Comparison of ENCODE assay signal across 8 cellular contexts in genomic region chr17:42798383-42799380, GRCh38. TPM values are rescaled to one million over a fixed set of nuclear protein-coding genes. Genes with fewer than 3 reads are reported as not detected.
DNase-seq lines count a peak whose midpoint lies in the region; ATAC-seq and TF ChIP-seq lines count a peak whose summit lies in the region.

Gene CNTD1, plus strand, starts transcription at chr17:42798861. Its CDS starts 207 bp downstream, at chr17:42799068.
Gene COA3, minus strand, starts transcription at chr17:42798704. Its CDS starts 23 bp downstream, at chr17:42798681.

- POLR2A ChIA-PET in activated CD4-positive, alpha-beta T cell treated with anti-CD3 and anti-CD28 coated beads for 36 hours (lab: Charles Lee) = interaction anchor here (0.6 to 1.0 kb wide), 2 partner anchors 144 to 199 kb away, joined by 3 to 5 read pairs; partner anchors contain the start of gene RPL27

- H3K9me3 Mint-ChIP-seq in activated CD4-positive, alpha-beta T cell treated with anti-CD3 and anti-CD28 coated beads for 36 hours (ENCODE audit: low read depth) = no peaks in the 10 kb centered on the region

- peak; percentile 87 for DNase-seq in NCI-H345 (lab: John Stamatoyannopoulos, UW)
- DNase-seq in activated CD4-positive, alpha-beta T cell treated with anti-CD3 and anti-CD28 coated beads for 36 hours = peak; percentile 92
- DNase-seq in kidney tubule cell (ENCODE audit: low spot score) = peak; percentile 85
- peak; percentile 77 to 81 for DNase-seq in stimulated activated CD4-positive, alpha-beta T cell treated with anti-CD3 and anti-CD28 coated beads, Interleukin-15, amount 100 ng/mL, for 48 hours (ENCODE audit: low read depth in 2 of 2)

- H3K27ac Mint-ChIP-seq in activated CD4-positive, alpha-beta T cell treated with anti-CD3 and anti-CD28 coated beads for 36 hours = peak within 1 kb of the TSS; percentile 58

- ATAC-seq in HG02970 (IDR thresholded peaks at IDR 0.05; ENCODE audit: low FRiP score, unreplicated experiment) (peak; percentile 62), HG03025 (IDR thresholded peaks at IDR 0.05; ENCODE audit: low FRiP score, unreplicated experiment) (no peak)
- ATAC-seq in activated CD4-positive, alpha-beta T cell treated with anti-CD3 and anti-CD28 coated beads for 36 hours = peak; percentile 100

- peak within 1 kb of the TSS; percentile 87 for H3K4me3 Mint-ChIP-seq in activated CD4-positive, alpha-beta T cell treated with anti-CD3 and anti-CD28 coated beads for 36 hours

- H3K36me3 Mint-ChIP-seq in activated CD4-positive, alpha-beta T cell treated with anti-CD3 and anti-CD28 coated beads for 36 hours (ENCODE audit: low read depth) = peaks cover 7% of the 10 kb centered on the region

- H3K27ac ChIP-seq in cingulate gyrus (ENCODE audit: low read depth, low read length) = peak within 1 kb of the TSS; percentile 72

- CTCF ChIA-PET in activated CD4-positive, alpha-beta T cell treated with anti-CD3 and anti-CD28 coated beads for 36 hours (lab: Charles Lee) = interaction anchor here (0.6 to 1.2 kb wide), 7 partner anchors 9 to 293 kb away, joined by 3 to 5 read pairs (median 3); partner anchors contain the start of gene BECN1

- H3K4me1 Mint-ChIP-seq in activated CD4-positive, alpha-beta T cell treated with anti-CD3 and anti-CD28 coated beads for 36 hours = peaks cover 16% of the 10 kb centered on the region

- no peak for TF ChIP-seq CTCF in GM12875 (IDR thresholded peaks at IDR 0.05; ENCODE audit: borderline replicate concordance, insufficient read depth, low read depth, low read length)

- intact Hi-C loops in activated CD4-positive, alpha-beta T cell treated with anti-CD3 and anti-CD28 coated beads for 36 hours (cut with DNase I, micrococcal nuclease) = loop anchor here (1.0 to 2.0 kb wide), 7 partner anchors 25 to 327 kb away; partner anchors contain the start of genes EZH1 (in 2 of the 2), BECN1 (in 1 of the 2), BRCA1 (in 1 of the 2) and PSMC3IP (in 1 of the 2)

- peak within 1 kb of the TSS; percentile 75 for H3K4me3 ChIP-seq in GM12875 (ENCODE audit: low read depth, low read length)

- no peaks in the 10 kb centered on the region for H3K27me3 Mint-ChIP-seq in activated CD4-positive, alpha-beta T cell treated with anti-CD3 and anti-CD28 coated beads for 36 hours

RNA-seq across cellular contexts. Expression of gene CNTD1, which starts in this region (rescaled TPM):
- not detected for total RNA-seq in activated CD4-positive, alpha-beta T cell treated with anti-CD3 and anti-CD28 coated beads for 36 hours

RNA-seq across cellular contexts. Expression of gene COA3, which starts in this region (rescaled TPM):
- total RNA-seq in activated CD4-positive, alpha-beta T cell treated with anti-CD3 and anti-CD28 coated beads for 36 hours = 10 to 100 TPM; 30.1 to 31.4 TPM
